34 cellular contexts compared by ENCODE assay signal in genomic region chr13:19181621-19182485, GRCh38. TPM values are rescaled to one million over a fixed set of nuclear protein-coding genes. Genes with fewer than 3 reads are reported as not detected.
DNase-seq lines count a peak whose midpoint lies in the region; ATAC-seq and TF ChIP-seq lines count a peak whose summit lies in the region.
"Had no signal": no experiment of that assay in that cellular context is flagged by ENCODE, and none has a peak within 500 bp of the region (broad histone marks: within the 10 kb centered on the region; RNA-seq: fewer than 3 reads in every experiment).

Gene TUBA3C, minus strand, starts transcription at chr13:19181824. Its CDS starts 77 bp downstream, at chr13:19181747.

- POLR2A ChIA-PET in SK-N-SH (lab: Yijun Ruan, JAX): no interaction called here

- no peak for TF ChIP-seq CTCF in SK-N-SH (IDR thresholded peaks at IDR 0.05)
- no peak for TF ChIP-seq CTCF in suprapubic skin (IDR thresholded peaks at IDR 0.05)

- 22% methylated on average over 14 of the region's 40 CpGs for WGBS in SK-N-SH (ENCODE audit: low lambda C conversion rate)
- WGBS in suprapubic skin: 90% methylated on average over 36 of the region's 40 CpGs

- no peak for TF ChIP-seq RAD21 in SK-N-SH (IDR thresholded peaks at IDR 0.05; ENCODE audit: low read length)

- H3F3A ChIP-seq in SK-N-SH (replicated peaks; ENCODE audit: insufficient read depth): no peaks in the 10 kb centered on the region

- no peaks in the 10 kb centered on the region for H3K9me2 ChIP-seq in SK-N-SH

- TF ChIP-seq POLR2A in suprapubic skin (IDR thresholded peaks at IDR 0.05): no peak

- TF ChIP-seq EP300 in SK-N-SH (IDR thresholded peaks at IDR 0.05; ENCODE audit: borderline replicate concordance in 1 of 2, low read depth in 1 of 2, low read length in 1 of 2) (no peak), suprapubic skin (IDR thresholded peaks at IDR 0.05) (no peak)

- no peak within 1 kb of the TSS for H3K9ac ChIP-seq in SK-N-SH
- H3K9ac ChIP-seq: KMS-11 had no signal

- no peak for ATAC-seq in SK-N-SH treated with all-trans-retinoic acid at 6 μM for 48 hours
- ATAC-seq: activated T-cell treated with anti-CD3 and anti-CD28 coated beads, Interleukin-2, amount 50 U/mL, for 72 hours; CD8-positive, alpha-beta T cell; foreskin keratinocyte; heart right ventricle; natural killer cell; stimulated activated effector memory CD8-positive, alpha-beta T cell treated with anti-CD3 and anti-CD28 coated beads, Interleukin-12 subunit alpha, Interleukin-12 subunit beta, amount 100 ng/mL, for 72 hours had no signal

- H2AFZ ChIP-seq in SK-N-SH (ENCODE audit: low read depth): no peak within 1 kb of the TSS

- CTCF ChIA-PET in SK-N-SH (lab: Yijun Ruan, JAX): no interaction called here

- H3K36me3 ChIP-seq in SK-N-SH (replicated peaks in 1 of 2; ENCODE audit: control insufficient read depth in 1 of 2, insufficient read depth in 2 of 2, low read length in 1 of 2) (no peaks in the 10 kb centered on the region), suprapubic skin (no peaks in the 10 kb centered on the region)
- H3K36me3 ChIP-seq: esophagus squamous epithelium, heart right ventricle, vagina had no signal

- no peaks in the 10 kb centered on the region for H3K4me1 ChIP-seq in SK-N-SH (ENCODE audit: control insufficient read depth in 1 of 2, insufficient read depth in 2 of 2, low read depth in 1 of 2, low read length in 1 of 2)
- no peaks in the 10 kb centered on the region for H3K4me1 ChIP-seq in suprapubic skin
- H3K4me1 ChIP-seq: esophagus squamous epithelium, foreskin keratinocyte, heart right ventricle, vagina had no signal

- peaks cover 7% of the 10 kb centered on the region; the same call in 1 of the 2 replicates for H3K27me3 ChIP-seq in SK-N-SH (ENCODE audit: insufficient read depth)
- no peaks in the 10 kb centered on the region for H3K27me3 ChIP-seq in suprapubic skin
- H3K27me3 ChIP-seq: esophagus squamous epithelium, foreskin keratinocyte, vagina had no signal

- H3K4me3 ChIP-seq in SK-N-SH (ENCODE audit: low read depth in 2 of 2, low read length in 1 of 2): no peak within 1 kb of the TSS
- peak within 1 kb of the TSS; percentile 24; the same call in 1 of the 2 replicates for H3K4me3 ChIP-seq in iPS-18c (ENCODE audit: insufficient read depth, low read depth, low read length)
- no peak within 1 kb of the TSS for H3K4me3 ChIP-seq in suprapubic skin
- H3K4me3 ChIP-seq: esophagus squamous epithelium, heart right ventricle, vagina had no signal

- no peaks in the 10 kb centered on the region for H3K79me2 ChIP-seq in SK-N-SH (ENCODE audit: insufficient read depth)

- H3K27ac ChIP-seq in SK-N-SH (ENCODE audit: low read depth in 2 of 2, low read length in 1 of 2) (no peak within 1 kb of the TSS), suprapubic skin (no peak within 1 kb of the TSS)
- H3K27ac ChIP-seq: esophagus squamous epithelium, foreskin keratinocyte, heart right ventricle, KMS-11, vagina had no signal

- no peak within 1 kb of the TSS for H3K4me2 ChIP-seq in SK-N-SH
- H3K4me2 ChIP-seq: KMS-11 had no signal

- H4K20me1 ChIP-seq in SK-N-SH (ENCODE audit: insufficient read depth): no peaks in the 10 kb centered on the region

- no peaks in the 10 kb centered on the region for H3K9me3 ChIP-seq in SK-N-SH
- peaks cover 48% of the 10 kb centered on the region for H3K9me3 ChIP-seq in iPS-18c (ENCODE audit: control insufficient read depth, insufficient read depth, low read length)
- H3K9me3 ChIP-seq in suprapubic skin: peaks cover 9% of the 10 kb centered on the region
- H3K9me3 ChIP-seq: vagina had no signal

- DNase-seq in SK-N-SH (peak; percentile 32), NCI-H446 (lab: John Stamatoyannopoulos, UW) (peak; percentile 55 to 91), suprapubic skin (ENCODE audit: low spot score in 2 of 2) (peak; percentile 52 to 72), NCI-H510A treated with DMSO at 0.1 percent for 48 hours (lab: John Stamatoyannopoulos, UW) (no peak), Ammon's horn (ENCODE audit: low spot score) (no peak), LoVo (ENCODE audit: low spot score) (no peak)
- DNase-seq: activated B cell treated with CpG ODN at 0.5 μM for 24 hours; activated CD4-positive, alpha-beta T cell treated with anti-CD3 and anti-CD28 coated beads, Interleukin-2, amount 50 U/mL, for 48 hours; activated naive CD4-positive, alpha-beta T cell treated with Interleukin-2 at 50 U/mL for 16 hours; activated T-cell treated with anti-CD3 and anti-CD28 coated beads, Interleukin-2, amount 50 U/mL, for 72 hours; AML-193; central memory CD4-positive, alpha-beta T cell; esophagus squamous epithelium; foreskin keratinocyte; H9; heart right ventricle; MM.1S; natural killer cell; NCI-H2107; NCI-H524; NK-92 treated with Interleukin-12 subunit alpha and Interleukin-12 subunit beta, amount 100 ng/mL, for 24 hours had no signal

TF ChIP-seq in SK-N-SH, 30 proteins besides CTCF, POLR2A, EP300 and RAD21 (continues in another document):
- TF ChIP-seq YY1 (IDR thresholded peaks at IDR 0.05; ENCODE audit: low read depth) (no peak), SIN3A (IDR thresholded peaks at IDR 0.05; ENCODE audit: borderline replicate concordance, low read depth, low read length) (no peak), TCF12 (IDR thresholded peaks at IDR 0.05) (no peak), REST (IDR thresholded peaks at IDR 0.05; ENCODE audit: low read depth, low read length) (no peak), TAF1 (IDR thresholded peaks at IDR 0.05; ENCODE audit: borderline replicate concordance, low read depth, low read length) (no peak), GABPA (IDR thresholded peaks at IDR 0.05; ENCODE audit: low read depth) (no peak), GATA2 (CRISPR knock-in tag; IDR thresholded peaks at IDR 0.05) (no peak), JUND (IDR thresholded peaks at IDR 0.05) (no peak), POLR2AphosphoS5 (IDR thresholded peaks at IDR 0.05; ENCODE audit: low read depth, low read length) (no peak)

TF ChIP-seq in SK-N-SH treated with all-trans-retinoic acid at 6 μM for 48 hours, 23 proteins besides CTCF, POLR2A, EP300 and RAD21:
- TF ChIP-seq PATZ1 (CRISPR knock-in tag; IDR thresholded peaks at IDR 0.05; ENCODE audit: borderline replicate concordance): no peak
- no peak for TF ChIP-seq BACH2 (CRISPR knock-in tag; IDR thresholded peaks at IDR 0.05; ENCODE audit: borderline replicate concordance)
- TF ChIP-seq ZNF565 (CRISPR knock-in tag; conservative IDR thresholded peaks at IDR 0.05; ENCODE audit: low read depth): no peak
- TF ChIP-seq RARB (CRISPR knock-in tag; IDR thresholded peaks at IDR 0.05): no peak
- TF ChIP-seq CSRNP3 (CRISPR knock-in tag; IDR thresholded peaks at IDR 0.05): no peak
- no peak for TF ChIP-seq ZNF8 (CRISPR knock-in tag; IDR thresholded peaks at IDR 0.05)
- TF ChIP-seq GLIS3 (CRISPR knock-in tag; IDR thresholded peaks at IDR 0.05): no peak

RNA-seq across cellular contexts. Expression of gene TUBA3C, which starts in this region (rescaled TPM):
- polyA plus RNA-seq in SK-N-SH (2012; rRNA removed): 0.05 and 0.10 TPM in 2 replicates
- 0.04 TPM in 1 of 2 replicates, not detected in the other for polyA plus RNA-seq in SK-N-SH (2012; cell fraction: cytosol; rRNA removed)
- not detected in 2 replicates for polyA plus RNA-seq in SK-N-SH (2012; cell fraction: nucleus; rRNA removed)
- total RNA-seq in suprapubic skin: not detected
- total RNA-seq: A673; activated B cell treated with CpG ODN at 0.5 μM for 24 hours; activated T-cell treated with anti-CD3 and anti-CD28 coated beads, Interleukin-2, amount 50 U/mL, for 72 hours; CD8-positive, alpha-beta T cell; dermis microvascular lymphatic vessel endothelial cell; esophagus squamous epithelium; foreskin keratinocyte; H9; kidney epithelial cell; liver; natural killer cell; omental fat pad; skeletal muscle tissue; T-helper 1 cell treated with Interleukin-12 subunit alpha and Interleukin-12 subunit beta and Interleukin-4 antibody, amounts not matched to agents 30 ng/mL and 1 ng/mL, for 36 hours; vagina had no signal
- polyA plus RNA-seq: foreskin keratinocyte, liver had no signal

Comparison
In these comparisons a context has a peak if more than half of its experiments do, and no peak if none do; other contexts are left out.
1. Peak in DNase-seq in SK-N-SH; RNA of the gene not detected or under 1 TPM.
2. Peak in DNase-seq in suprapubic skin; RNA of the gene not detected or under 1 TPM.
3. DNase-seq: peak in NCI-H446 (2 of 2); none in NCI-H510A treated with DMSO at 0.1 percent for 48 hours (single experiment), Ammon's horn (single experiment) and LoVo (single experiment).